Comparison of ENCODE assay signal across 33 cellular contexts in the genomic region with DNA sequence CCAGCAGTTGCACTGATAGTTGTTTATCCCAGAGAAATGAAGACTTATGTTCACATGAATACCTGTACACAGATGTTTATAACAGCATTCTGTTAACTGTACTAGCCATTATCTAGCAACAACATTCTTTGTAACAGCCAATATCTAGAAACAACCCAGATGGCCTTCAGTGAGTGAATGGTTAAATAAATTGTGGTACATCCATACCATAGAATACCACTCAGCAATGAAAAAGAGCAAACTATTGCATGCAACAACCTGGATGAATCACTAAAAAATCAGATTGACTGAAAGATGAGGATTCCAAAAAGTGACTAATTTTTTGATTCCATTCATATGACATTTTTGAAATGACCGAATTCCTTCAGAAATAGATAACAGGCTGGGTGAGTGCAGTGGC.
DNase-seq lines count a peak whose midpoint lies in the region; ATAC-seq, FAIRE-seq and TF ChIP-seq lines count a peak whose summit lies in the region.
"Had no signal": no experiment of that assay in that cellular context is flagged by ENCODE, and none has a peak within 500 bp of the region (broad histone marks: within the 10 kb centered on the region; RNA-seq: fewer than 3 reads in every experiment).

No MANE protein-coding gene starts in this region.

- H3K56ac ChIP-seq in H1 (replicated peaks; ENCODE audit: insufficient read length, low read depth, low read length) = no peak overlapping the region

- in situ Hi-C loops in brain microvascular endothelial cell (cut with HindIII; ENCODE audit: low pct_ligation_motif_present, low sequenced_read_pairs) = no loop called here

- no peaks in the 10 kb centered on the region for H3K23me2 ChIP-seq in H1 (ENCODE audit: low read depth, low read length)

- H3K18ac ChIP-seq in H1 (ENCODE audit: extremely low read depth, low read length) (no peak overlapping the region), trophoblast cell (ENCODE audit: low read length) (no peak overlapping the region)

- no peak overlapping the region for H2BK15ac ChIP-seq in H1 (ENCODE audit: low read length)

- no peaks in the 10 kb centered on the region for H3F3A ChIP-seq in SK-N-SH (replicated peaks; ENCODE audit: insufficient read depth)

- H2AFZ ChIP-seq in SK-N-SH (ENCODE audit: low read depth) = no peak overlapping the region
- no peak overlapping the region for H2AFZ ChIP-seq in H1 (ENCODE audit: low read length)
- no peak overlapping the region for H2AFZ ChIP-seq in trophoblast cell (ENCODE audit: insufficient read depth, low read length, poor library complexity)

- H3K4me1 ChIP-seq in SK-N-SH (ENCODE audit: control insufficient read depth in 1 of 2, insufficient read depth in 2 of 2, low read depth in 1 of 2, low read length in 1 of 2) = no peaks in the 10 kb centered on the region
- no peaks in the 10 kb centered on the region for H3K4me1 ChIP-seq in H1 (replicated peaks in 1 of 4; ENCODE audit: control insufficient read depth in 3 of 4, insufficient read depth in 4 of 4, low read length in 3 of 4)
- no peaks in the 10 kb centered on the region for H3K4me1 ChIP-seq in trophoblast cell (ENCODE audit: control insufficient read depth in 1 of 2, insufficient read depth in 2 of 2, low read length in 2 of 2)
- no peaks in the 10 kb centered on the region for H3K4me1 ChIP-seq in heart right ventricle
- H3K4me1 ChIP-seq: A549; BE2C; BLaER1; BLaER1 treated with 17β-estradiol and CSF1 and Interleukin-3, amounts not matched to agents 10 nM and 100 nM; Caco-2 had no signal

- no peak overlapping the region for H2AK5ac ChIP-seq in H1 (ENCODE audit: low read depth, low read length)
- H2AK5ac ChIP-seq in trophoblast cell (ENCODE audit: low read length) = no peak overlapping the region

- no peak overlapping the region for H2BK120ac ChIP-seq in H1 (replicated peaks; ENCODE audit: low read depth, low read length)
- H2BK120ac ChIP-seq in trophoblast cell (ENCODE audit: insufficient read depth, low read length, poor library complexity) = no peak overlapping the region

- POLR2A ChIA-PET in SK-N-SH (lab: Yijun Ruan, JAX) = no interaction called here
- POLR2A ChIA-PET in H1 (lab: Charles Lee; ENCODE audit: partially characterized antibody) = no interaction called here

- TF ChIP-seq POLR2A in H1 (IDR thresholded peaks at IDR 0.05; ENCODE audit: control extremely low read depth in 1 of 2, low read depth in 2 of 2, low read length in 2 of 2) = no peak

- H4K12ac ChIP-seq in trophoblast cell (ENCODE audit: low read depth, low read length) = no peak overlapping the region

- no peaks in the 10 kb centered on the region for H3K9me3 ChIP-seq in SK-N-SH
- peaks cover 0 to 5% of the 10 kb centered on the region in 2 experiments; a peak in 1 of 4 replicates for H3K9me3 ChIP-seq in H1 (ENCODE audit: insufficient read depth in 2 of 2, low read depth in 1 of 2, low read length in 1 of 2)
- no peaks in the 10 kb centered on the region for H3K9me3 ChIP-seq in trophoblast cell (ENCODE audit: insufficient read depth, low read depth, low read length)
- peaks cover 0 to 9% (median 0%) of the 10 kb centered on the region in 11 donors for H3K9me3 ChIP-seq in heart right ventricle
- H3K9me3 ChIP-seq: A549, BE2C, BLaER1, Caco-2 had no signal

- no peaks in the 10 kb centered on the region for H3K36me3 ChIP-seq in SK-N-SH (replicated peaks in 1 of 2; ENCODE audit: control insufficient read depth in 1 of 2, insufficient read depth in 2 of 2, low read length in 1 of 2)
- H3K36me3 ChIP-seq in H1 (ENCODE audit: control insufficient read depth in 2 of 4, insufficient read depth in 4 of 4, low read length in 3 of 4) = no peaks in the 10 kb centered on the region
- H3K36me3 ChIP-seq in trophoblast cell (ENCODE audit: control insufficient read depth in 1 of 2, insufficient read depth in 2 of 2, low read length in 2 of 2) = no peaks in the 10 kb centered on the region
- H3K36me3 ChIP-seq in brain microvascular endothelial cell (replicated peaks) = no peaks in the 10 kb centered on the region
- H3K36me3 ChIP-seq in heart right ventricle = no peaks in the 10 kb centered on the region
- H3K36me3 ChIP-seq: BE2C; BLaER1; BLaER1 treated with 17β-estradiol and CSF1 and Interleukin-3, amounts not matched to agents 10 nM and 100 nM had no signal

- H3K4me2 ChIP-seq in SK-N-SH = no peak overlapping the region
- H3K4me2 ChIP-seq in H1 (ENCODE audit: insufficient read depth in 1 of 2, low read depth in 2 of 2, low read length in 2 of 2) = no peak overlapping the region
- no peak overlapping the region for H3K4me2 ChIP-seq in trophoblast cell (ENCODE audit: low read length)
- H3K4me2 ChIP-seq: A549; BLaER1; BLaER1 treated with 17β-estradiol and CSF1 and Interleukin-3, amounts not matched to agents 10 nM and 100 nM had no signal

- ATAC-seq in SK-N-SH treated with all-trans-retinoic acid at 6 μM for 48 hours = no peak
- no peak for ATAC-seq in heart right ventricle
- ATAC-seq: A549; CD8-positive, alpha-beta T cell had no signal

- H3K4me3 ChIP-seq in SK-N-SH (ENCODE audit: low read depth in 2 of 2, low read length in 1 of 2) = no peak overlapping the region
- no peak overlapping the region for H3K4me3 ChIP-seq in H1 (ENCODE audit: extremely low read depth in 1 of 4, insufficient read depth in 2 of 4, low read depth in 3 of 4, low read length in 4 of 4)
- H3K4me3 ChIP-seq in trophoblast cell (ENCODE audit: low read depth, low read length) = no peak overlapping the region
- no peak overlapping the region for H3K4me3 ChIP-seq in brain microvascular endothelial cell (ENCODE audit: low read depth, low read length)
- H3K4me3 ChIP-seq in heart right ventricle = no peak overlapping the region
- H3K4me3 ChIP-seq: A549; BLaER1; BLaER1 treated with 17β-estradiol and CSF1 and Interleukin-3, amounts not matched to agents 10 nM and 100 nM had no signal

- H2BK20ac ChIP-seq in H1 (ENCODE audit: low read length) = no peak overlapping the region

- H3K79me2 ChIP-seq in SK-N-SH (ENCODE audit: insufficient read depth) (no peaks in the 10 kb centered on the region), H1 (ENCODE audit: control insufficient read depth in 1 of 2, insufficient read depth in 2 of 2, low read length in 2 of 2) (no peaks in the 10 kb centered on the region), trophoblast cell (ENCODE audit: control insufficient read depth, insufficient read depth, low read length, poor library complexity) (no peaks in the 10 kb centered on the region)

- H4K8ac ChIP-seq in H1 (ENCODE audit: extremely low read depth, insufficient read depth, low read length) (no peak overlapping the region), trophoblast cell (ENCODE audit: low read depth, low read length) (no peak overlapping the region)

- no peak overlapping the region for H2BK12ac ChIP-seq in H1 (ENCODE audit: low read depth, low read length)
- no peak overlapping the region for H2BK12ac ChIP-seq in trophoblast cell (ENCODE audit: low read length)

- H4K5ac ChIP-seq in H1 (ENCODE audit: insufficient read length, low read depth, low read length) = no peak overlapping the region

- WGBS in SK-N-SH (ENCODE audit: low lambda C conversion rate) = 9% methylated on average over 1 of the region's 1 CpG
- 100% methylated on average over 1 of the region's 1 CpG; no CpG with 5 or more reads in 1 of the 2 experiments for WGBS in H1 (ENCODE audit: extremely low coverage in 1 of 2, insufficient coverage in 1 of 2, insufficient read length in 1 of 2, insufficient replicate concordance in 2 of 2, low coverage in 1 of 2, low lambda C conversion rate in 2 of 2, missing lambda C conversion rate in 1 of 2), 2 experiments
- WGBS in trophoblast cell (ENCODE audit: extremely low coverage, insufficient coverage, insufficient read length) = no CpG with 5 or more reads among the region's 1 CpG
- WGBS in heart right ventricle, 2 donors = 89 to 95% methylated on average over 1 of the region's 1 CpG

- no peak overlapping the region for H3K14ac ChIP-seq in H1 (ENCODE audit: insufficient read length)
- H3K14ac ChIP-seq in trophoblast cell (ENCODE audit: low read length) = no peak overlapping the region

- no peak overlapping the region for H3K9ac ChIP-seq in SK-N-SH
- no peak overlapping the region for H3K9ac ChIP-seq in H1 (replicated peaks in 1 of 4; ENCODE audit: extremely low read depth in 1 of 4, low read depth in 3 of 4, low read length in 3 of 4)
- no peak overlapping the region for H3K9ac ChIP-seq in trophoblast cell (ENCODE audit: low read length)
- H3K9ac ChIP-seq: BLaER1; BLaER1 treated with 17β-estradiol and CSF1 and Interleukin-3, amounts not matched to agents 10 nM and 100 nM had no signal

- H3K27me3 ChIP-seq in SK-N-SH (ENCODE audit: insufficient read depth) (no peaks in the 10 kb centered on the region), H1 (replicated peaks in 1 of 4; ENCODE audit: control insufficient read depth in 3 of 4, extremely low read depth in 1 of 4, insufficient read depth in 3 of 4, low read length in 3 of 4) (no peaks in the 10 kb centered on the region), trophoblast cell (ENCODE audit: insufficient read depth, low read length) (no peaks in the 10 kb centered on the region), brain microvascular endothelial cell (replicated peaks) (no peaks in the 10 kb centered on the region), heart right ventricle (no peaks in the 10 kb centered on the region)
- H3K27me3 ChIP-seq: BE2C; BLaER1; BLaER1 treated with 17β-estradiol and CSF1 and Interleukin-3, amounts not matched to agents 10 nM and 100 nM had no signal

- no peak overlapping the region for H3K27ac ChIP-seq in SK-N-SH (ENCODE audit: low read depth in 2 of 2, low read length in 1 of 2)
- no peak overlapping the region for H3K27ac ChIP-seq in H1 (ENCODE audit: low read depth, low read length)
- no peak overlapping the region for H3K27ac ChIP-seq in trophoblast cell (ENCODE audit: low read depth, low read length)
- no peak overlapping the region for H3K27ac ChIP-seq in brain microvascular endothelial cell
- H3K27ac ChIP-seq in heart right ventricle = no peak overlapping the region
- H3K27ac ChIP-seq: 22Rv1; A549; BLaER1; BLaER1 treated with 17β-estradiol and CSF1 and Interleukin-3, amounts not matched to agents 10 nM and 100 nM; C4-2B had no signal

- H2BK5ac ChIP-seq in H1 (ENCODE audit: low read depth, low read length) (no peak overlapping the region), trophoblast cell (ENCODE audit: low read depth, low read length, poor library complexity) (no peak overlapping the region)

- no peak for TF ChIP-seq RAD21 in SK-N-SH (IDR thresholded peaks at IDR 0.05; ENCODE audit: low read length)
- no peak for TF ChIP-seq RAD21 in H1 (IDR thresholded peaks at IDR 0.05 in 1 of 2, conservative IDR thresholded peaks at IDR 0.05 in 1 of 2; ENCODE audit: low read depth in 2 of 2, low read length in 2 of 2)

- intact Hi-C loops in heart right ventricle (cut with DNase I) = no loop called here

- no peak for TF ChIP-seq EP300 in SK-N-SH (IDR thresholded peaks at IDR 0.05; ENCODE audit: borderline replicate concordance in 1 of 2, low read depth in 1 of 2, low read length in 1 of 2)
- no peak for TF ChIP-seq EP300 in H1 (IDR thresholded peaks at IDR 0.05; ENCODE audit: borderline replicate concordance in 1 of 2, low read depth in 2 of 2, low read length in 2 of 2)

- H3K4ac ChIP-seq in H1 (replicated peaks; ENCODE audit: insufficient read length, low read depth, low read length) = no peak overlapping the region
- no peak overlapping the region for H3K4ac ChIP-seq in trophoblast cell (ENCODE audit: low read depth, low read length)

- no peaks in the 10 kb centered on the region for H3K9me2 ChIP-seq in SK-N-SH

- DNase-seq in SK-N-SH (no peak), H1 (ENCODE audit: low read depth in 1 of 2, low spot score in 2 of 2) (no peak), trophoblast cell (peak; percentile 3 to 78), brain microvascular endothelial cell (no peak), heart right ventricle (no peak)
- DNase-seq: 8988T; ACHN; AML-193; BE2C; C1 segment of cervical spinal cord; Caco-2; Calu3; CD4-positive, alpha-beta memory T cell; CD4-positive, alpha-beta T cell; CD4-positive, CD25-positive, alpha-beta regulatory T cell; CD8-positive, alpha-beta memory T cell; CD8-positive, alpha-beta T cell; COR-L47; DMS 273 treated with DMSO at 0.1 percent for 48 hours; DMS153; DMS53; DMS79; DMS79 treated with DMSO at 0.1 percent for 48 hours; DND-41; EL had no signal

- CTCF ChIA-PET in SK-N-SH (lab: Yijun Ruan, JAX) = no interaction called here
- CTCF ChIA-PET in H1 (lab: Charles Lee; ENCODE audit: partially characterized antibody) = no interaction called here

- no peak for FAIRE-seq in H1 (lab: Jason Lieb, UNC)
- FAIRE-seq: A204.1, A549, D721Med had no signal

- H4K20me1 ChIP-seq in SK-N-SH (ENCODE audit: insufficient read depth) (no peaks in the 10 kb centered on the region), H1 (replicated peaks in 1 of 2; ENCODE audit: control insufficient read depth in 1 of 2, insufficient read depth in 2 of 2, low read length in 2 of 2) (no peaks in the 10 kb centered on the region)
- H4K20me1 ChIP-seq: BLaER1; BLaER1 treated with 17β-estradiol and CSF1 and Interleukin-3, amounts not matched to agents 10 nM and 100 nM had no signal

- TF ChIP-seq CTCF in SK-N-SH (IDR thresholded peaks at IDR 0.05) = no peak
- no peak for TF ChIP-seq CTCF in H1 (IDR thresholded peaks at IDR 0.05; ENCODE audit: control extremely low read depth in 1 of 3, insufficient read depth in 1 of 3, low read depth in 1 of 3, low read length in 3 of 3)
- TF ChIP-seq CTCF in brain microvascular endothelial cell (IDR thresholded peaks at IDR 0.05; ENCODE audit: low read depth, low read length, missing control alignments) = no peak
- TF ChIP-seq CTCF in heart right ventricle (IDR thresholded peaks at IDR 0.05) = no peak

- H4K91ac ChIP-seq in H1 (replicated peaks; ENCODE audit: insufficient read length, low read length) (no peak overlapping the region), trophoblast cell (ENCODE audit: low read depth, low read length) (no peak overlapping the region)

- no peak overlapping the region for H3K23ac ChIP-seq in H1 (ENCODE audit: insufficient read length)
- no peak overlapping the region for H3K23ac ChIP-seq in trophoblast cell (ENCODE audit: low read length)

- H3K79me1 ChIP-seq in H1 (ENCODE audit: low read depth, low read length) (no peaks in the 10 kb centered on the region), trophoblast cell (ENCODE audit: low read length) (no peaks in the 10 kb centered on the region)

Comparison
In these comparisons a context has a peak if more than half of its experiments do, and no peak if none do; other contexts are left out.
1. DNase-seq: peak in trophoblast cell (2 of 2); none in SK-N-SH (single experiment), H1 (0 of 2), brain microvascular endothelial cell (single experiment) and heart right ventricle (0 of 2).